Comparison of ENCODE assay signal across 22 cellular contexts in the genomic region with DNA sequence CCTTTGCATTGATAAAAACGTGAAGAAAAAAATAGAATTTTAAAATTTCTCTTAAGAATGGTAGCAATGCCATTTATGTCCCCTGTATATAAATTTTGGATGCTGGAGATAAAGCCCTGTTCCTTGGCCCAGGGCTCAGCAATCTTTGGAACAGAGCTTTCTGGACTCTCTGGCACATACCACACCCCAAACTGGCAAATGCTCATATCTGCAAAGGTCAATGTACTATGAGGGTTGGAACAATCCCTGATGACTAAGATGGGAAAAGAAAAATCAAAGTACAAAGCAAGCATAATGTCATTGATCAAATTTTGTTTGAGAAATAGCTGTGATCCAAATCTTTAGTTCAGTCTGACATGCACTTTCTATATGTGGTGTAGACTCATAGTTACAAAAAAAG.
"Had no signal": no experiment of that assay in that cellular context is flagged by ENCODE, and none has a peak within 500 bp of the region (broad histone marks: within the 10 kb centered on the region; RNA-seq: fewer than 3 reads in every experiment).

No MANE protein-coding gene starts in this region.

- FAIRE-seq: endothelial cell of umbilical vein, islet of Langerhans had no signal

- H3K4me2 ChIP-seq: smooth muscle cell had no signal

- DNase-seq: effector CD4-positive, alpha-beta T cell; endodermal cell; erythroblast; foreskin melanocyte; head of caudate nucleus; hippocampal formation; kidney glomerular epithelial cell; mesendoderm; naive thymus-derived CD8-positive, alpha-beta T cell; psoas muscle; retina; stimulated activated CD4-positive, alpha-beta T cell treated with anti-CD3 and anti-CD28 coated beads, Interleukin-2, amount 100 ng/mL, for 48 hours; stimulated activated naive CD8-positive, alpha-beta T cell treated with anti-CD3 and anti-CD28 coated beads, Interleukin-15, Interleukin-2, amounts not matched to agents 100 U/mL and 50 U/mL, for 24 hours; thyroid gland; upper lobe of right lung had no signal

- H3K36me3 ChIP-seq: neutrophil, suprapubic skin, thyroid gland, upper lobe of right lung, vagina had no signal

- H3K27me3 ChIP-seq: neutrophil, suprapubic skin, thyroid gland, upper lobe of right lung, vagina had no signal

- H3K9me3 ChIP-seq: neutrophil, psoas muscle, suprapubic skin, thyroid gland, upper lobe of right lung, vagina had no signal

- H3K27ac ChIP-seq: coronary artery, neutrophil, psoas muscle, suprapubic skin, thyroid gland, upper lobe of right lung, vagina had no signal

- ATAC-seq: naive thymus-derived CD8-positive, alpha-beta T cell; stimulated activated naive CD8-positive, alpha-beta T cell treated with anti-CD3 and anti-CD28 coated beads, Interleukin-15, Interleukin-2, amounts not matched to agents 100 U/mL and 50 U/mL, for 24 hours; upper lobe of right lung had no signal

- H3K4me1 ChIP-seq: suprapubic skin, thyroid gland, upper lobe of right lung, vagina had no signal

- H3K4me3 ChIP-seq: coronary artery, psoas muscle, smooth muscle cell, suprapubic skin, thyroid gland, upper lobe of right lung, vagina had no signal
